ENCODE assay signal across 8 cellular contexts in genomic region chr3:129388791-129389571, GRCh38. TPM values are rescaled to one million over a fixed set of nuclear protein-coding genes. Genes with fewer than 3 reads are reported as not detected.
DNase-seq lines count a peak whose midpoint lies in the region; ATAC-seq and TF ChIP-seq lines count a peak whose summit lies in the region.
"Not testable (repeated sequence)": the region's sequence is repeated elsewhere in the genome, so short reads cannot be mapped to it uniquely, and the experiment has no call there.

No MANE protein-coding gene starts in this region.

- not testable (repeated sequence) for TF ChIP-seq CTCF in WTC11 (IDR thresholded peaks at IDR 0.05); gastroesophageal sphincter (IDR thresholded peaks at IDR 0.05); right lobe of liver (IDR thresholded peaks at IDR 0.05); psoas muscle (IDR thresholded peaks at IDR 0.05); uterus (IDR thresholded peaks at IDR 0.05)

- not testable (repeated sequence) for H3K4me3 ChIP-seq in MG63, gastroesophageal sphincter, right lobe of liver, psoas muscle, uterus

- peaks cover 15% of the 10 kb centered on the region for H3K4me1 Mint-ChIP-seq in WTC11

- DNase-seq in EH (ENCODE audit: low read depth): peak; percentile 87
- DNase-seq in MG63: peak; percentile 71
- not testable (repeated sequence) for DNase-seq in WTC11 (ENCODE audit: low spot score); right lobe of liver; psoas muscle; uterus
- peak; percentile 84 for DNase-seq in dermis blood vessel endothelial cell

- not testable (repeated sequence) for H3K27ac Mint-ChIP-seq in WTC11

- H3K4me3 Mint-ChIP-seq in WTC11: not testable (repeated sequence)

- ATAC-seq in WTC11 (peak; percentile 51), gastroesophageal sphincter (peak; percentile 59), right lobe of liver (peak; percentile 37 to 63 (median 48)), psoas muscle (peak in 2 of 4 donors; percentile 47 to 48)

- not testable (repeated sequence) for H3K9me3 ChIP-seq in MG63, gastroesophageal sphincter, right lobe of liver, psoas muscle, uterus

- H3K36me3 ChIP-seq in MG63 (peaks cover 46% of the 10 kb centered on the region), gastroesophageal sphincter (peaks cover 0 to 82% of the 10 kb centered on the region in 2 donors), right lobe of liver (peaks cover 0 to 26% (median 6%) of the 10 kb centered on the region in 4 donors), psoas muscle (ENCODE audit: insufficient read depth in 1 of 2, low read depth in 1 of 2) (peaks cover 0 to 62% of the 10 kb centered on the region in 2 donors)
- not testable (repeated sequence) for H3K36me3 ChIP-seq in uterus

- 20 to 60% methylated on average over 1 to 7 of the region's 8 CpGs for WGBS in gastroesophageal sphincter (ENCODE audit: low coverage in 1 of 2), 2 donors
- 35% methylated on average over 7 of the region's 8 CpGs for whole genome bisulfite sequencing in right lobe of liver (ENCODE audit: insufficient coverage, low coverage, low lambda C conversion rate, missing lambda C conversion rate)
- WGBS in psoas muscle, 3 donors: 57 to 66% (median 61%) methylated on average over 8 of the region's 8 CpGs

- peaks cover 54% of the 10 kb centered on the region for H3K36me3 Mint-ChIP-seq in WTC11

- H3K27ac ChIP-seq in gastroesophageal sphincter (peak overlapping the region in 3 of 4 donors; percentile 42 to 66 (median 45)), right lobe of liver (peak overlapping the region in 2 of 3 donors; percentile 29 to 51), psoas muscle (peak overlapping the region; percentile 60), uterus (peak overlapping the region; percentile 74)

- not testable (repeated sequence) for H3K27me3 ChIP-seq in MG63; gastroesophageal sphincter; right lobe of liver; psoas muscle (ENCODE audit: insufficient read depth in 3 of 3, low read length in 2 of 3); uterus

- CTCF ChIA-PET in WTC11 (lab: Charles Lee): not testable (repeated sequence)

- POLR2A ChIA-PET in WTC11 (lab: Charles Lee): not testable (repeated sequence)

- intact Hi-C loops in right lobe of liver (cut with DNase I); uterus (cut with DNase I; ENCODE audit: low total_unique reads): not testable (repeated sequence)
- intact Hi-C loops in psoas muscle (cut with DNase I): loop anchor here in 1 of 2 donors (10.0 kb wide), 1 partner anchor 546 kb away; no protein-coding TSS in a partner anchor

- H3K4me1 ChIP-seq in gastroesophageal sphincter: peaks cover 0 to 13% (median 4%) of the 10 kb centered on the region in 3 donors
- H3K4me1 ChIP-seq in right lobe of liver, psoas muscle, uterus: not testable (repeated sequence)

- H3K27me3 Mint-ChIP-seq in WTC11 (ENCODE audit: low read depth): not testable (repeated sequence)

- TF ChIP-seq EP300 in gastroesophageal sphincter (IDR thresholded peaks at IDR 0.05): not testable (repeated sequence)

- not testable (repeated sequence) for TF ChIP-seq POLR2A in gastroesophageal sphincter (IDR thresholded peaks at IDR 0.05); right lobe of liver (IDR thresholded peaks at IDR 0.05); uterus (IDR thresholded peaks at IDR 0.05)

- not testable (repeated sequence) for H3K9me3 Mint-ChIP-seq in WTC11

RNA-seq across cellular contexts. Expression of gene EFCAB12, which starts 39.5 kb away (rescaled TPM):
- total RNA-seq in MG63 (2014; rRNA removed; shearing (Covaris generic); ENCODE audit: low replicate concordance): 0.03 TPM in 1 of 2 replicates, not detected in the other
- 0.16 to 0.34 TPM (median 0.20 TPM) in 3 replicates for total RNA-seq in WTC11 (2021)
- total RNA-seq in dermis blood vessel endothelial cell: not detected in 2 replicates
- under 1 TPM in 2 of 4 donors, not detected in 2; 0.08 to 0.47 TPM for total RNA-seq in gastroesophageal sphincter
- 1 to 10 TPM in 5 of 6 experiments, under 1 TPM in 1; 0.26 to 4.7 (median 2.0) TPM for total RNA-seq in right lobe of liver
- not detected for total RNA-seq in psoas muscle
- polyA plus RNA-seq in psoas muscle: under 1 TPM in 2 of 3 donors, not detected in 1; 0.04 to 0.30 TPM
- total RNA-seq in uterus: under 1 TPM in 3 of 4 donors, not detected in 1; under 0.01 to 0.76 (median 0.41) TPM

RNA-seq across cellular contexts. Expression of gene MBD4, which starts 50.8 kb away (rescaled TPM):
- total RNA-seq in MG63 (2014; rRNA removed; shearing (Covaris generic); ENCODE audit: low replicate concordance): 17.2 and 26.5 TPM in 2 replicates
- 31.4 to 36.9 TPM (median 33.0 TPM) in 3 replicates for total RNA-seq in WTC11 (2021)
- 26.4 and 30.4 TPM in 2 replicates for total RNA-seq in dermis blood vessel endothelial cell
- 10 to 100 TPM; 11.4 to 38.6 (median 18.8) TPM for total RNA-seq in gastroesophageal sphincter
- 10 to 100 TPM; 16.9 to 26.1 (median 25.3) TPM for total RNA-seq in right lobe of liver
- 10 to 100 TPM; 16.0 to 23.1 (median 19.9) TPM for total RNA-seq in psoas muscle
- polyA plus RNA-seq in psoas muscle: 10 to 100 TPM; 17.9 to 30.4 (median 18.1) TPM
- total RNA-seq in uterus: 10 to 100 TPM; 13.8 to 36.2 (median 20.4) TPM

RNA-seq across cellular contexts. Expression of gene IFT122, which starts 51.0 kb away (rescaled TPM):
- total RNA-seq in MG63 (2014; rRNA removed; shearing (Covaris generic); ENCODE audit: low replicate concordance): 25.3 and 45.7 TPM in 2 replicates
- total RNA-seq in WTC11 (2021) (21.6 to 24.2 TPM (median 22.8 TPM) in 3 replicates), dermis blood vessel endothelial cell (28.4 and 43.5 TPM in 2 replicates), gastroesophageal sphincter (10 to 100 TPM; 18.1 to 38.3 (median 26.8) TPM), right lobe of liver (10 to 100 TPM in 4 of 6 experiments, 1 to 10 TPM in 2; 7.1 to 16.8 (median 11.5) TPM), psoas muscle (1 to 10 TPM; 4.5 to 7.3 (median 5.7) TPM), uterus (10 to 100 TPM in 3 of 4 donors, 1 to 10 TPM in 1; 4.1 to 70.2 (median 38.6) TPM)
- polyA plus RNA-seq in psoas muscle: 1 to 10 TPM; 2.3 to 4.3 (median 3.2) TPM
